ENCODE assay signal across 2 cellular contexts in genomic region chr12:104488383-104488782, GRCh38.
TF ChIP-seq lines count a peak whose summit lies in the region.

No MANE protein-coding gene starts in this region.

TF ChIP-seq in GM12891, 5 proteins besides CTCF, POLR2A, EP300 and RAD21:
- TF ChIP-seq TAF1 (IDR thresholded peaks at IDR 0.05; ENCODE audit: low read depth, low read length) (no peak), POLR2AphosphoS5 (IDR thresholded peaks at IDR 0.05; ENCODE audit: low read depth, low read length) (no peak), POU2F2 (IDR thresholded peaks at IDR 0.05; ENCODE audit: low read depth, low read length) (no peak), SPI1 (IDR thresholded peaks at IDR 0.05; ENCODE audit: low read depth, low read length) (no peak), PAX5 (IDR thresholded peaks at IDR 0.05; ENCODE audit: insufficient read depth, low read length, severe bottlenecking) (no peak)

TF ChIP-seq in GM12878, 131 proteins besides CTCF, POLR2A, EP300 and RAD21:
- TF ChIP-seq BCL3 (IDR thresholded peaks at IDR 0.05; ENCODE audit: borderline replicate concordance, insufficient read depth, low read depth, low read length, poor library complexity, severe bottlenecking), result peak; percentile 91
- TF ChIP-seq HDGF (IDR thresholded peaks at IDR 0.05), result peak; percentile 96
- no peak for TF ChIP-seq JUNB (IDR thresholded peaks at IDR 0.05)
- peak; percentile 1 for TF ChIP-seq PBX3 (IDR thresholded peaks at IDR 0.05; ENCODE audit: insufficient replicate concordance, low read depth, low read length)
